In the genomic region with DNA sequence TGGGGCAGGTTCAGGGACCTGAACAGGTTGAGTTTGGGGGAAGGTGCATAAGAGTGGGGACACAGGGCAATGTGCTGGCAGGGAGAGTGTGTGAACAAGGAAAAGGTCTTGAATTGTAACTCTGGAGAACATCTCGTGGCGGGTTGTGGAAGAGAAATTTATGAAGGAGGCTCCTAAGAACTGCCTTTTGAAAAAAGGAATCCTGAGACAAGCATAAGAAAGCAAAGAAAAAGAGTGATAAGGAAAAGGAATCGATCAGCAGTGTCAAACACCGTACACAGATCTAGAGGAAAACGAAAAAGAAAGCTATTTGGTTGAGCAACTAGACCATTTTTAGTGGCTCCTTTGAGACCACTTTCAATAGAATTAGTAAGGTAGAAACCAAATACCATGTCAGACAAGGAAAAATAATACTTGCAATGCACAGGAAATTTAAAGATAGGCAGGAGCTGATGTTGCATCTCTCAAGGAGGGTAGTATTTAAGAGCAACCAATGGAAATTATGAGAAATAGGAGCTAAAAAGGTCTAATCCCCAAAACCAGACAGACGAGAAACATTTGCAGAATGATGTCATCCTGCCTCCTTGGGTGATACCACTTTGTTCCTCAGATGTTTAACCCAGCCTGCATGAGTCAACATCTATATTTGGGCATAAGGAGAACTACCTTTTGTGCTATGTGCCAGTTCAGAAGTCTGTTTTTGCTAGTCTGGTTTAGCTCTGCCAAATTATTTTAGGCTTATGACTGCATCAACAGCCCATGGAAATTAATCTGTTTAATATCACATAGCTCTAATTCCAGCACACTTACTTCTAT, we compare ENCODE assay signal across 8 cellular contexts.
DNase-seq lines count a peak whose midpoint lies in the region; ATAC-seq and TF ChIP-seq lines count a peak whose summit lies in the region.

No MANE protein-coding gene starts in this region.

- no peaks in the 10 kb centered on the region for H4K20me1 ChIP-seq in neural progenitor cell (ENCODE audit: low read depth)

- no peak for TF ChIP-seq CTCF in neural progenitor cell (IDR thresholded peaks at IDR 0.05)

- peaks cover 4% of the 10 kb centered on the region for H3K4me1 Mint-ChIP-seq in neural progenitor cell

- TF ChIP-seq POLR2A in erythroblast (IDR thresholded peaks at IDR 0.05; ENCODE audit: low read length) = no peak

- H3K4me3 ChIP-seq in neural progenitor cell = no peak overlapping the region

- H3F3A ChIP-seq in neural progenitor cell (ENCODE audit: low read depth) = no peaks in the 10 kb centered on the region

- DNase-seq in GM04503 (ENCODE audit: low read depth) (peak; percentile 59), erythroblast (lab: John Stamatoyannopoulos, UW) (peak; percentile 4 to 42), pons (ENCODE audit: low spot score) (peak; percentile 86), neural progenitor cell (ENCODE audit: low spot score) (no peak), NCI-H2227 treated with DMSO at 0.1 percent for 48 hours (lab: John Stamatoyannopoulos, UW) (no peak)

- H3K27ac Mint-ChIP-seq in neural progenitor cell = no peak overlapping the region

- no peaks in the 10 kb centered on the region for H3K4me1 ChIP-seq in neural progenitor cell

- no peak overlapping the region for H3K4me2 ChIP-seq in neural progenitor cell

- no peaks in the 10 kb centered on the region for H3K27me3 Mint-ChIP-seq in neural progenitor cell (ENCODE audit: insufficient read depth, low read depth)

- H3K27ac ChIP-seq in neural progenitor cell = no peak overlapping the region

- no peaks in the 10 kb centered on the region for H3K9me3 Mint-ChIP-seq in neural progenitor cell

- H2AFZ ChIP-seq in neural progenitor cell (replicated peaks) = no peak overlapping the region

- H3K36me3 Mint-ChIP-seq in neural progenitor cell = no peaks in the 10 kb centered on the region

- ATAC-seq in GM19468 (IDR thresholded peaks at IDR 0.05; ENCODE audit: extremely low read depth, unreplicated experiment) (peak; percentile 76), HG03460 (IDR thresholded peaks at IDR 0.05; ENCODE audit: unreplicated experiment) (peak; percentile 92), SK-N-SH treated with all-trans-retinoic acid at 6 μM for 48 hours (peak; percentile 96)

- H3K4me3 Mint-ChIP-seq in neural progenitor cell = no peak overlapping the region

- H3K27me3 ChIP-seq in neural progenitor cell = no peaks in the 10 kb centered on the region

- H3K9ac ChIP-seq in neural progenitor cell = no peak overlapping the region

- no peaks in the 10 kb centered on the region for H3K9me3 ChIP-seq in neural progenitor cell (ENCODE audit: low read depth)

- H3K36me3 ChIP-seq in neural progenitor cell = no peaks in the 10 kb centered on the region

- no peaks in the 10 kb centered on the region for H3K79me2 ChIP-seq in neural progenitor cell (ENCODE audit: low read depth)

TF ChIP-seq in SK-N-SH treated with all-trans-retinoic acid at 6 μM for 48 hours, 23 proteins besides CTCF, POLR2A, EP300 and RAD21 (continues in another document):
- TF ChIP-seq OSR1 (CRISPR knock-in tag; IDR thresholded peaks at IDR 0.05) (no peak), ESRRG (CRISPR knock-in tag; IDR thresholded peaks at IDR 0.05) (no peak), ZNF70 (CRISPR knock-in tag; IDR thresholded peaks at IDR 0.05) (no peak), GLIS3 (CRISPR knock-in tag; IDR thresholded peaks at IDR 0.05) (no peak; the same call in 1 of the 2 replicates), CSDC2 (CRISPR knock-in tag; IDR thresholded peaks at IDR 0.05) (no peak), TOX (CRISPR knock-in tag; IDR thresholded peaks at IDR 0.05; ENCODE audit: borderline replicate concordance) (peak; percentile 81; the same call in 1 of the 2 replicates), PPARA (CRISPR knock-in tag; IDR thresholded peaks at IDR 0.05; ENCODE audit: borderline replicate concordance) (no peak), BACH2 (CRISPR knock-in tag; IDR thresholded peaks at IDR 0.05; ENCODE audit: borderline replicate concordance) (no peak), ZC3H10 (CRISPR knock-in tag; IDR thresholded peaks at IDR 0.05) (peak; percentile 80; the same call in 1 of the 2 replicates), ZNF8 (CRISPR knock-in tag; IDR thresholded peaks at IDR 0.05) (no peak), SNAI2 (CRISPR knock-in tag; IDR thresholded peaks at IDR 0.05) (no peak), RARB (CRISPR knock-in tag; IDR thresholded peaks at IDR 0.05) (0 out of 2 replicates have a peak, but pooled peaks have one; percentile 28), ZNF565 (CRISPR knock-in tag; conservative IDR thresholded peaks at IDR 0.05; ENCODE audit: low read depth) (no peak)
- TF ChIP-seq, protein P1, sequence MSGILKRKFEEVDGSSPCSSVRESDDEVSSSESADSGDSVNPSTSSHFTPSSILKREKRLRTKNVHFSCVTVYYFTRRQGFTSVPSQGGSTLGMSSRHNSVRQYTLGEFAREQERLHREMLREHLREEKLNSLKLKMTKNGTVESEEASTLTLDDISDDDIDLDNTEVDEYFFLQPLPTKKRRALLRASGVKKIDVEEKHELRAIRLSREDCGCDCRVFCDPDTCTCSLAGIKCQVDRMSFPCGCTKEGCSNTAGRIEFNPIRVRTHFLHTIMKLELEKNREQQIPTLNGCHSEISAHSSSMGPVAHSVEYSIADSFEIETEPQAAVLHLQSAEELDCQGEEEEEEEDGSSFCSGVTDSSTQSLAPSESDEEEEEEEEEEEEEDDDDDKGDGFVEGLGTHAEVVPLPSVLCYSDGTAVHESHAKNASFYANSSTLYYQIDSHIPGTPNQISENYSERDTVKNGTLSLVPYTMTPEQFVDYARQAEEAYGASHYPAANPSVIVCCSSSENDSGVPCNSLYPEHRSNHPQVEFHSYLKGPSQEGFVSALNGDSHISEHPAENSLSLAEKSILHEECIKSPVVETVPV (CRISPR knock-in tag; IDR thresholded peaks at IDR 0.05) = peak; percentile 75; the same call in 1 of the 2 replicates
- TF ChIP-seq, protein P2, sequence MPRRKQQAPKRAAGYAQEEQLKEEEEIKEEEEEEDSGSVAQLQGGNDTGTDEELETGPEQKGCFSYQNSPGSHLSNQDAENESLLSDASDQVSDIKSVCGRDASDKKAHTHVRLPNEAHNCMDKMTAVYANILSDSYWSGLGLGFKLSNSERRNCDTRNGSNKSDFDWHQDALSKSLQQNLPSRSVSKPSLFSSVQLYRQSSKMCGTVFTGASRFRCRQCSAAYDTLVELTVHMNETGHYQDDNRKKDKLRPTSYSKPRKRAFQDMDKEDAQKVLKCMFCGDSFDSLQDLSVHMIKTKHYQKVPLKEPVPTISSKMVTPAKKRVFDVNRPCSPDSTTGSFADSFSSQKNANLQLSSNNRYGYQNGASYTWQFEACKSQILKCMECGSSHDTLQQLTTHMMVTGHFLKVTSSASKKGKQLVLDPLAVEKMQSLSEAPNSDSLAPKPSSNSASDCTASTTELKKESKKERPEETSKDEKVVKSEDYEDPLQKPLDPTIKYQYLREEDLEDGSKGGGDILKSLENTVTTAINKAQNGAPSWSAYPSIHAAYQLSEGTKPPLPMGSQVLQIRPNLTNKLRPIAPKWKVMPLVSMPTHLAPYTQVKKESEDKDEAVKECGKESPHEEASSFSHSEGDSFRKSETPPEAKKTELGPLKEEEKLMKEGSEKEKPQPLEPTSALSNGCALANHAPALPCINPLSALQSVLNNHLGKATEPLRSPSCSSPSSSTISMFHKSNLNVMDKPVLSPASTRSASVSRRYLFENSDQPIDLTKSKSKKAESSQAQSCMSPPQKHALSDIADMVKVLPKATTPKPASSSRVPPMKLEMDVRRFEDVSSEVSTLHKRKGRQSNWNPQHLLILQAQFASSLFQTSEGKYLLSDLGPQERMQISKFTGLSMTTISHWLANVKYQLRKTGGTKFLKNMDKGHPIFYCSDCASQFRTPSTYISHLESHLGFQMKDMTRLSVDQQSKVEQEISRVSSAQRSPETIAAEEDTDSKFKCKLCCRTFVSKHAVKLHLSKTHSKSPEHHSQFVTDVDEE (CRISPR knock-in tag; IDR thresholded peaks at IDR 0.05) = no peak
- TF ChIP-seq, protein P3, sequence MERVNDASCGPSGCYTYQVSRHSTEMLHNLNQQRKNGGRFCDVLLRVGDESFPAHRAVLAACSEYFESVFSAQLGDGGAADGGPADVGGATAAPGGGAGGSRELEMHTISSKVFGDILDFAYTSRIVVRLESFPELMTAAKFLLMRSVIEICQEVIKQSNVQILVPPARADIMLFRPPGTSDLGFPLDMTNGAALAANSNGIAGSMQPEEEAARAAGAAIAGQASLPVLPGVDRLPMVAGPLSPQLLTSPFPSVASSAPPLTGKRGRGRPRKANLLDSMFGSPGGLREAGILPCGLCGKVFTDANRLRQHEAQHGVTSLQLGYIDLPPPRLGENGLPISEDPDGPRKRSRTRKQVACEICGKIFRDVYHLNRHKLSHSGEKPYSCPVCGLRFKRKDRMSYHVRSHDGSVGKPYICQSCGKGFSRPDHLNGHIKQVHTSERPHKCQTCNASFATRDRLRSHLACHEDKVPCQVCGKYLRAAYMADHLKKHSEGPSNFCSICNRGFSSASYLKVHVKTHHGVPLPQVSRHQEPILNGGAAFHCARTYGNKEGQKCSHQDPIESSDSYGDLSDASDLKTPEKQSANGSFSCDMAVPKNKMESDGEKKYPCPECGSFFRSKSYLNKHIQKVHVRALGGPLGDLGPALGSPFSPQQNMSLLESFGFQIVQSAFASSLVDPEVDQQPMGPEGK (CRISPR knock-in tag; IDR thresholded peaks at IDR 0.05; ENCODE audit: borderline replicate concordance) = peak; percentile 39; the same call in 1 of the 2 replicates
- TF ChIP-seq, protein P4, sequence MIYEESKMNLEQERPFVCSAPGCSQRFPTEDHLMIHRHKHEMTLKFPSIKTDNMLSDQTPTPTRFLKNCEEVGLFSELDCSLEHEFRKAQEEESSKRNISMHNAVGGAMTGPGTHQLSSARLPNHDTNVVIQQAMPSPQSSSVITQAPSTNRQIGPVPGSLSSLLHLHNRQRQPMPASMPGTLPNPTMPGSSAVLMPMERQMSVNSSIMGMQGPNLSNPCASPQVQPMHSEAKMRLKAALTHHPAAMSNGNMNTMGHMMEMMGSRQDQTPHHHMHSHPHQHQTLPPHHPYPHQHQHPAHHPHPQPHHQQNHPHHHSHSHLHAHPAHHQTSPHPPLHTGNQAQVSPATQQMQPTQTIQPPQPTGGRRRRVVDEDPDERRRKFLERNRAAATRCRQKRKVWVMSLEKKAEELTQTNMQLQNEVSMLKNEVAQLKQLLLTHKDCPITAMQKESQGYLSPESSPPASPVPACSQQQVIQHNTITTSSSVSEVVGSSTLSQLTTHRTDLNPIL (CRISPR knock-in tag; IDR thresholded peaks at IDR 0.05; ENCODE audit: low read depth) = peak; percentile 90

Comparison
In these comparisons a context has a peak if more than half of its experiments do, and no peak if none do; other contexts are left out.
1. DNase-seq: peak in GM04503 (single experiment), erythroblast (2 of 2) and pons (single experiment); none in neural progenitor cell (single experiment) and NCI-H2227 treated with DMSO at 0.1 percent for 48 hours (single experiment).
2. Peak in every context shown above with its lines, with median percentiles within 50 percentile points of each other: ATAC-seq.